Comparison of ENCODE assay signal across 1 cellular context in genomic region chr1:108316545-108316944, GRCh38.
TF ChIP-seq lines count a peak whose summit lies in the region.

No MANE protein-coding gene starts in this region.

TF ChIP-seq in GM23338, 12 proteins besides CTCF, POLR2A, EP300 and RAD21:
- TF ChIP-seq ZNF462 (CRISPR knock-in tag; IDR thresholded peaks at IDR 0.05) (no peak), STAT1 (IDR thresholded peaks at IDR 0.05; ENCODE audit: unreplicated experiment) (no peak), CREB1 (CRISPR knock-in tag; IDR thresholded peaks at IDR 0.05; ENCODE audit: low read depth) (no peak), EZH2 (IDR thresholded peaks at IDR 0.05; ENCODE audit: low read depth, unreplicated experiment) (no peak), POLR2AphosphoS5 (IDR thresholded peaks at IDR 0.05; ENCODE audit: low read depth) (no peak), NANOG (IDR thresholded peaks at IDR 0.05; ENCODE audit: borderline replicate concordance) (no peak), EZH2phosphoT487 (IDR thresholded peaks at IDR 0.05; ENCODE audit: unreplicated experiment) (no peak), ETS1 (IDR thresholded peaks at IDR 0.05) (no peak), REST (IDR thresholded peaks at IDR 0.05; ENCODE audit: unreplicated experiment) (no peak), JUNB (IDR thresholded peaks at IDR 0.05; ENCODE audit: unreplicated experiment) (no peak), ZNF331 (CRISPR knock-in tag; IDR thresholded peaks at IDR 0.05; ENCODE audit: low read depth) (no peak), ZNF114 (CRISPR knock-in tag; IDR thresholded peaks at IDR 0.05) (no peak)
TF ChIP-seq in GM23338: peak in this region for 0.
